27 cellular contexts compared by ENCODE assay signal in genomic region chr7:146499970-146500369, GRCh38.
"Had no signal": no experiment of that assay in that cellular context is flagged by ENCODE, and none has a peak within 500 bp of the region (broad histone marks: within the 10 kb centered on the region; RNA-seq: fewer than 3 reads in every experiment).

No MANE protein-coding gene starts in this region.

- H3K27me3 Mint-ChIP-seq: dendritic cell treated with granulocyte-macrophage colony-stimulating factor and Interleukin-4, amounts not matched to agents 40 ng/mL and 50 ng/mL, for 4 days; effector memory CD8-positive, alpha-beta T cell had no signal

- H3K27ac ChIP-seq: colonic mucosa, coronary artery, dorsolateral prefrontal cortex, epithelial cell of prostate, esophagus muscularis mucosa, esophagus squamous epithelium, foreskin keratinocyte, gastrocnemius medialis, gastroesophageal sphincter, heart left ventricle, heart right ventricle had no signal

- H3K36me3 ChIP-seq: colonic mucosa, esophagus muscularis mucosa, esophagus squamous epithelium, gastrocnemius medialis, gastroesophageal sphincter, heart left ventricle, heart right ventricle had no signal

- H3K4me1 ChIP-seq: colonic mucosa, esophagus muscularis mucosa, esophagus squamous epithelium, foreskin keratinocyte, gastrocnemius medialis, gastroesophageal sphincter, heart left ventricle, heart right ventricle had no signal

- ATAC-seq: effector memory CD8-positive, alpha-beta T cell; esophagus mucosa; foreskin keratinocyte; gastrocnemius medialis; gastroesophageal sphincter; heart left ventricle; heart right ventricle had no signal

- H3K27ac Mint-ChIP-seq: dendritic cell treated with granulocyte-macrophage colony-stimulating factor and Interleukin-4, amounts not matched to agents 40 ng/mL and 50 ng/mL, for 4 days; effector memory CD8-positive, alpha-beta T cell; endodermal cell had no signal

- H3K9me3 ChIP-seq: colonic mucosa, esophagus squamous epithelium, gastrocnemius medialis, gastroesophageal sphincter had no signal

- H3K27me3 ChIP-seq: colonic mucosa, dorsolateral prefrontal cortex, esophagus muscularis mucosa, esophagus squamous epithelium, foreskin keratinocyte, gastrocnemius medialis, gastroesophageal sphincter, heart left ventricle, heart right ventricle had no signal

- DNase-seq: colonic mucosa; cortex of kidney; dermis blood vessel endothelial cell; dorsolateral prefrontal cortex; effector CD4-positive, alpha-beta T cell; effector CD8-positive, alpha-beta T cell; effector memory CD4-positive, alpha-beta T cell; effector memory CD8-positive, alpha-beta T cell; endodermal cell; erythroblast; esophagus squamous epithelium; foreskin keratinocyte; foreskin melanocyte; gastrocnemius medialis; glutamatergic neuron; head of caudate nucleus; heart left ventricle; heart right ventricle had no signal

- H3K4me3 ChIP-seq: colonic mucosa, coronary artery, dorsolateral prefrontal cortex, esophagus muscularis mucosa, esophagus squamous epithelium, gastrocnemius medialis, gastroesophageal sphincter, heart left ventricle, heart right ventricle had no signal

- FAIRE-seq: colon, endometrium, endothelial cell of umbilical vein had no signal

- H3K4me3 Mint-ChIP-seq: dendritic cell treated with granulocyte-macrophage colony-stimulating factor and Interleukin-4, amounts not matched to agents 40 ng/mL and 50 ng/mL, for 4 days; effector memory CD8-positive, alpha-beta T cell; endodermal cell had no signal
